In the genomic region with DNA sequence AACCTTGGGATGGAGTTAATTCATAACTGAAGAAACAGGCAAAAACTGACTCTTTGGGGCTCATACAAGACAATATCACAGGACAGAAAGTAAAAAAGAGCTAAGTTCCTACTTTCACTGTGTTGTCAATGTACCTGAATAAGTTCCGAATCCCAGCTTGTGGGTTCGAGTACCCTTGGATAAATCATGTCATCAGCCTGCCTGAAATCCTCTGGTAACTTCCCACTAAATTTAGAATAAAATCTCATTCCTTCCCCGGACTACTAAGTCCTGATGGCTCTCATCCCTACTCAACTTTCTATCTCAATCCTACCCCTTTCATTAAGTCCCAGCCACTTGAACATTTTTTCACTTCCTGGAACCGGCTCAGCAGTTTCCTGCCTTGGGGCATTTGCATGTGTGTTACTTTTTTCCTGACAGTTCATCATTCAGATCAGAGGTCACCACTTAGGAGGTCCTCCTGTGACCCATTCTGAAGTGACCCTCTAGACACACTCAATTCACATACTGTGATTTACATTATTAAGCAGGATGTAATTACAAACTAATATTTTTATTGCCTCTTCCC, we compare ENCODE assay signal across 12 cellular contexts. TPM values are rescaled to one million over a fixed set of nuclear protein-coding genes. Genes with fewer than 3 reads are reported as not detected.
DNase-seq lines count a peak whose midpoint lies in the region; ATAC-seq and TF ChIP-seq lines count a peak whose summit lies in the region.
"Had no signal": no experiment of that assay in that cellular context is flagged by ENCODE, and none has a peak within 500 bp of the region (broad histone marks: within the 10 kb centered on the region; RNA-seq: fewer than 3 reads in every experiment).

No MANE protein-coding gene starts in this region.

- no peaks in the 10 kb centered on the region for H3K9me3 Mint-ChIP-seq in activated naive CD8-positive, alpha-beta T cell treated with anti-CD3 and anti-CD28 coated beads for 36 hours
- no peaks in the 10 kb centered on the region for H3K9me3 Mint-ChIP-seq in natural killer cell

- DNase-seq in DMS53 (lab: John Stamatoyannopoulos, UW) (peak; percentile 63), DMS53 treated with DMSO at 0.1 percent for 48 hours (lab: John Stamatoyannopoulos, UW; ENCODE audit: unreplicated experiment) (no peak), M059J (ENCODE audit: low read depth) (peak; percentile 49), natural killer cell (no peak), Peyer's patch (no peak), DMS153 (lab: John Stamatoyannopoulos, UW) (no peak)
- DNase-seq in activated naive CD8-positive, alpha-beta T cell treated with anti-CD3 and anti-CD28 coated beads for 36 hours: no peak
- DNase-seq: 8988T; NCI-H1436; stimulated activated CD4-positive, alpha-beta T cell treated with anti-CD3 and anti-CD28 coated beads, Interleukin-12 subunit alpha, Interleukin-12 subunit beta, amount 100 ng/mL, for 4 hours; stomach had no signal

- intact Hi-C loops in natural killer cell (cut with micrococcal nuclease): no loop called here

- no peak overlapping the region for H3K27ac ChIP-seq in Peyer's patch
- H3K27ac ChIP-seq: stomach had no signal

- no peak overlapping the region for H3K4me3 ChIP-seq in Peyer's patch
- H3K4me3 ChIP-seq: stomach had no signal

- TF ChIP-seq POLR2A in Peyer's patch (IDR thresholded peaks at IDR 0.05): no peak

- no peaks in the 10 kb centered on the region for H3K4me1 ChIP-seq in Peyer's patch

- H3K36me3 ChIP-seq in Peyer's patch: peaks cover 0 to 61% (median 0%) of the 10 kb centered on the region in 3 donors

- peaks cover 36% of the 10 kb centered on the region for H3K4me1 Mint-ChIP-seq in activated naive CD8-positive, alpha-beta T cell treated with anti-CD3 and anti-CD28 coated beads for 36 hours
- peaks cover 10 to 14% of the 10 kb centered on the region in 2 donors for H3K4me1 Mint-ChIP-seq in natural killer cell

- no peaks in the 10 kb centered on the region for H3K27me3 Mint-ChIP-seq in activated naive CD8-positive, alpha-beta T cell treated with anti-CD3 and anti-CD28 coated beads for 36 hours
- no peaks in the 10 kb centered on the region for H3K27me3 Mint-ChIP-seq in natural killer cell (ENCODE audit: low read depth in 2 of 2)

- H3K36me3 Mint-ChIP-seq in activated naive CD8-positive, alpha-beta T cell treated with anti-CD3 and anti-CD28 coated beads for 36 hours: peaks cover 35% of the 10 kb centered on the region
- H3K36me3 Mint-ChIP-seq in natural killer cell: no peaks in the 10 kb centered on the region

- H3K27ac Mint-ChIP-seq in activated naive CD8-positive, alpha-beta T cell treated with anti-CD3 and anti-CD28 coated beads for 36 hours: peak overlapping the region; percentile 76
- peak overlapping the region; percentile 8 to 82 for H3K27ac Mint-ChIP-seq in natural killer cell

- H3K9me3 ChIP-seq in Peyer's patch: no peaks in the 10 kb centered on the region
- H3K9me3 ChIP-seq: stomach had no signal

- no peaks in the 10 kb centered on the region for H3K27me3 ChIP-seq in Peyer's patch
- H3K27me3 ChIP-seq: stomach had no signal

- TF ChIP-seq CTCF in natural killer cell (IDR thresholded peaks at IDR 0.05): no peak
- no peak for TF ChIP-seq CTCF in Peyer's patch (IDR thresholded peaks at IDR 0.05)

- no peak overlapping the region for H3K4me3 Mint-ChIP-seq in activated naive CD8-positive, alpha-beta T cell treated with anti-CD3 and anti-CD28 coated beads for 36 hours
- H3K4me3 Mint-ChIP-seq in natural killer cell: no peak overlapping the region

- ATAC-seq in natural killer cell: no peak
- ATAC-seq in HG02642 (IDR thresholded peaks at IDR 0.05; ENCODE audit: poor library complexity, unreplicated experiment): no peak

RNA-seq across cellular contexts. Expression of a gene that starts 12.7 kb away (rescaled TPM):
- 115 and 127 TPM in 2 replicates for total RNA-seq in M059J (2014; rRNA removed; shearing (Covaris generic))
- 10 to 100 TPM; 79.9 to 85.6 TPM for total RNA-seq in activated naive CD8-positive, alpha-beta T cell treated with anti-CD3 and anti-CD28 coated beads for 36 hours
- total RNA-seq in natural killer cell (10 to 100 TPM; 51.6 to 74.9 (median 57.8) TPM), Peyer's patch (10 to 100 TPM; 39.8 to 62.7 (median 49.1) TPM)

RNA-seq across cellular contexts. Expression of a gene that starts 12.9 kb away (rescaled TPM):
- total RNA-seq in M059J (2014; rRNA removed; shearing (Covaris generic)): 6.9 and 7.3 TPM in 2 replicates
- 10 to 100 TPM; 10.1 to 10.5 TPM for total RNA-seq in activated naive CD8-positive, alpha-beta T cell treated with anti-CD3 and anti-CD28 coated beads for 36 hours
- 10 to 100 TPM in 2 of 3 donors, 1 to 10 TPM in 1; 6.5 to 10.2 (median 10.1) TPM for total RNA-seq in natural killer cell
- 10 to 100 TPM; 21.5 to 37.3 (median 35.5) TPM for total RNA-seq in Peyer's patch

Comparison
In these comparisons a context has a peak if more than half of its experiments do, and no peak if none do; other contexts are left out.
1. DNase-seq: peak in DMS53 (single experiment) and M059J (single experiment); none in DMS53 treated with DMSO at 0.1 percent for 48 hours (single experiment), activated naive CD8-positive, alpha-beta T cell treated with anti-CD3 and anti-CD28 coated beads for 36 hours (single experiment), natural killer cell (single experiment), Peyer's patch (0 of 3) and DMS153 (single experiment).